Comparison of ENCODE assay signal across 8 cellular contexts in genomic region chr3:48222616-48223513, GRCh38. TPM values are rescaled to one million over a fixed set of nuclear protein-coding genes. Genes with fewer than 3 reads are reported as not detected.
A peak's percentile ranks its signal among the peaks of the same experiment; 100 is the strongest.
DNase-seq lines count a peak whose midpoint lies in the region; ATAC-seq and TF ChIP-seq lines count a peak whose summit lies in the region.

TSS of gene CAMP (plus strand) at chr3:48223495. CDS start at chr3:48223512, 17 bp downstream.

- peak within 1 kb of the TSS in 1 of 7 donors; percentile 61 for H3K4me3 Mint-ChIP-seq in CD8-positive, alpha-beta memory T cell

- TF ChIP-seq CTCF in OCI-LY7 (conservative IDR thresholded peaks at IDR 0.05; ENCODE audit: low read length) (no peak), fibroblast of villous mesenchyme (IDR thresholded peaks at IDR 0.05; ENCODE audit: insufficient read depth, low read depth, low read length) (no peak)

- intact Hi-C loops in OCI-LY7 (cut with micrococcal nuclease; ENCODE audit: unreplicated experiment) (loop anchor here (1.0 to 10.0 kb wide), 4 partner anchors 18 to 1122 kb away; partner anchors contain the start of genes CDC25A, USP4 and ZNF589), sciatic nerve (cut with DNase I) (no loop called here)

- peaks cover 7 to 11% of the 10 kb centered on the region in 2 donors for H3K27me3 Mint-ChIP-seq in CD8-positive, alpha-beta memory T cell

- peak; percentile 92 for DNase-seq in OCI-LY7 (ENCODE audit: low spot score)
- peak; percentile 78 for DNase-seq in fibroblast of villous mesenchyme (ENCODE audit: low read depth)
- peak; percentile 68 for DNase-seq in sciatic nerve (ENCODE audit: low spot score)
- no peak for DNase-seq in SK-N-DZ (ENCODE audit: low spot score)
- no peak for DNase-seq in NCI-H1105 (lab: John Stamatoyannopoulos, UW)
- DNase-seq in CD8-positive, alpha-beta memory T cell = no peak

- no peaks in the 10 kb centered on the region for H3K9me3 Mint-ChIP-seq in CD8-positive, alpha-beta memory T cell

- H3K79me2 ChIP-seq in OCI-LY7 (ENCODE audit: insufficient read depth, low read depth, low read length) = peaks cover 6% of the 10 kb centered on the region; the same call in 1 of the 2 replicates

- CTCF ChIA-PET in OCI-LY7 (lab: Charles Lee; ENCODE audit: unreplicated experiment) = interaction anchor here (1.0 to 1.1 kb wide), 2 partner anchors 9 to 28 kb away, joined by 3 read pairs; no protein-coding TSS in a partner anchor
- CTCF ChIA-PET in CD8-positive, alpha-beta memory T cell (lab: Charles Lee) = interaction anchor here (0.9 kb wide), 1 partner anchor 18 kb away, joined by 3 read pairs; the partner anchor contains the start of gene ZNF589

- H3K27me3 ChIP-seq in CD8-positive, alpha-beta memory T cell (ENCODE audit: insufficient read depth, low read length, poor library complexity, severe bottlenecking) = no peaks in the 10 kb centered on the region

- H3K4me2 ChIP-seq in OCI-LY7 (ENCODE audit: low read length) = peak within 1 kb of the TSS; percentile 82

- ATAC-seq in GM18508 (IDR thresholded peaks at IDR 0.05; ENCODE audit: insufficient read depth, unreplicated experiment) (peak; percentile 39), HG02763 (IDR thresholded peaks at IDR 0.05; ENCODE audit: unreplicated experiment) (peak; percentile 55), sciatic nerve (peak; percentile 24)

- H3K4me3 ChIP-seq in OCI-LY7 (ENCODE audit: low read depth, low read length, poor library complexity, severe bottlenecking) = peak within 1 kb of the TSS; percentile 41
- H3K4me3 ChIP-seq in fibroblast of villous mesenchyme (ENCODE audit: low read depth, low read length) = no peak within 1 kb of the TSS
- no peak within 1 kb of the TSS for H3K4me3 ChIP-seq in CD8-positive, alpha-beta memory T cell (ENCODE audit: low read length)

- no peaks in the 10 kb centered on the region for H3K9me2 ChIP-seq in OCI-LY7 (ENCODE audit: insufficient read depth, low read length)

- peak within 1 kb of the TSS; percentile 64; the same call in 1 of the 2 replicates for H2AFZ ChIP-seq in OCI-LY7 (ENCODE audit: low read length)

- no peaks in the 10 kb centered on the region for H3K36me3 ChIP-seq in OCI-LY7 (ENCODE audit: insufficient read depth, low read length)
- no peaks in the 10 kb centered on the region for H3K36me3 ChIP-seq in CD8-positive, alpha-beta memory T cell (ENCODE audit: insufficient read depth, low read length)

- POLR2A ChIA-PET in OCI-LY7 (lab: Charles Lee) = interaction anchor here (0.7 to 3.1 kb wide), 6 partner anchors 13 to 34 kb away, joined by 3 to 15 read pairs (median 4); partner anchors contain the start of gene CDC25A
- POLR2A ChIA-PET in CD8-positive, alpha-beta memory T cell (lab: Charles Lee) = no interaction called here

- H3K27ac Mint-ChIP-seq in CD8-positive, alpha-beta memory T cell = peak within 1 kb of the TSS in 2 of 8 donors; percentile 3 to 81

- peak within 1 kb of the TSS; percentile 97 for H3K27ac ChIP-seq in OCI-LY7 (ENCODE audit: low read depth, low read length, poor library complexity, severe bottlenecking)
- no peak within 1 kb of the TSS for H3K27ac ChIP-seq in CD8-positive, alpha-beta memory T cell (ENCODE audit: low read depth, low read length)

- H3K4me1 Mint-ChIP-seq in CD8-positive, alpha-beta memory T cell = peaks cover 5 to 10% (median 9%) of the 10 kb centered on the region in 3 donors

- peaks cover 75% of the 10 kb centered on the region for H3K4me1 ChIP-seq in OCI-LY7 (ENCODE audit: insufficient read depth, low read length, poor library complexity, severe bottlenecking)
- H3K4me1 ChIP-seq in CD8-positive, alpha-beta memory T cell (ENCODE audit: insufficient read depth, low read length) = no peaks in the 10 kb centered on the region

- no peaks in the 10 kb centered on the region for H3K36me3 Mint-ChIP-seq in CD8-positive, alpha-beta memory T cell

- H4K20me1 ChIP-seq in OCI-LY7 (ENCODE audit: insufficient read depth, low read length) = no peaks in the 10 kb centered on the region

- H3K9me3 ChIP-seq in OCI-LY7 (ENCODE audit: low read length) = no peaks in the 10 kb centered on the region
- H3K9me3 ChIP-seq in CD8-positive, alpha-beta memory T cell (ENCODE audit: low read length) = no peaks in the 10 kb centered on the region

- no TSS peak for BruUV-seq in OCI-LY7 (replicated peaks; lab: Mats Ljungman, UMichigan)

RNA-seq across cellular contexts. Expression of gene CAMP, which starts in this region (rescaled TPM):
- total RNA-seq in OCI-LY7 (2014; rRNA removed; shearing (Covaris generic)) = 18.2 and 34.6 TPM in 2 replicates
- total RNA-seq in OCI-LY7 (2022) = 33.6 and 56.8 TPM in 2 replicates
- total RNA-seq in fibroblast of villous mesenchyme = not detected in 2 replicates
- 2.0 TPM for total RNA-seq in sciatic nerve
- polyA plus RNA-seq in SK-N-DZ (2014; cell fraction: cytosol; rRNA removed) = not detected in 2 replicates
- polyA plus RNA-seq in SK-N-DZ (2014; cell fraction: nucleus; rRNA removed) = not detected in 2 replicates
- total RNA-seq in CD8-positive, alpha-beta memory T cell = not detected
- not detected for polyA plus RNA-seq in CD8-positive, alpha-beta memory T cell

Comparison
In these comparisons a context has a peak if more than half of its experiments do, and no peak if none do; other contexts are left out.
1. Peak in DNase-seq in fibroblast of villous mesenchyme; RNA of the gene not detected or under 1 TPM.
2. DNase-seq: peak in OCI-LY7 (single experiment) and sciatic nerve (single experiment); none in SK-N-DZ (single experiment), NCI-H1105 (single experiment) and CD8-positive, alpha-beta memory T cell (0 of 5).
3. Peak in every context shown above with its lines, with median percentiles within 50 percentile points of each other: ATAC-seq.